20 cellular contexts compared by ENCODE assay signal in the genomic region with DNA sequence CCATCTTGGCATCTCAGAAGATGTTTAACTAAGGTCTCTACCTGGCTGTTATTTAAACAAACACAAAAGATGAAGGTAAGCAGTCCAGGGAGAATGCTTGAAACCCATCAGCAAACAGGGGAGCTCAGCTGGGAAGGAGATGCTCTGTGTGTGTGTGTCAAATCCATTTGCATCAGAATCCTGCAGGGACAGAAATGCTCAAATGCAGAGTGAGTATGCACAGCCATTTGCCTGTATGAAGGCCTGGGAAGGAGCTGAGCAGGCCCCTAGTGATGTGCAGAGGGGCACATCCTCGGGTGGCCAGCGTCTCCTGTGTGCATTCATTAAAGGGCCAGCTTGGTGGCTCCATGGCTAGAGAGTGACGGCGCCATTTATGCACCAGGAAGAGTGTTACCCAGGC. TPM values are rescaled to one million over a fixed set of nuclear protein-coding genes. Genes with fewer than 3 reads are reported as not detected.
"Had no signal": no experiment of that assay in that cellular context is flagged by ENCODE, and none has a peak within 500 bp of the region (broad histone marks: within the 10 kb centered on the region; RNA-seq: fewer than 3 reads in every experiment).

No MANE protein-coding gene starts in this region.

- H3K4me3 ChIP-seq: coronary artery, dorsolateral prefrontal cortex, left ventricle myocardium inferior, lower lobe of right lung, ovary, stomach, thoracic aorta, transverse colon had no signal

- H3K27me3 ChIP-seq: ovary, stomach, transverse colon had no signal

- H3K27ac ChIP-seq: coronary artery, dorsolateral prefrontal cortex, left ventricle myocardium inferior, lower lobe of right lung, ovary, stomach, thoracic aorta, transverse colon had no signal

- H3K27me3 Mint-ChIP-seq: memory B cell had no signal

- ATAC-seq: left cardiac atrium; lower lobe of right lung; natural killer cell treated with Interleukin-12 subunit alpha and Interleukin-12 subunit beta and Interleukin-15 and Interleukin-18, amount 100 ng/mL, for 72 hours had no signal

- H3K4me1 ChIP-seq: stomach, transverse colon had no signal

- H3K27ac Mint-ChIP-seq: memory B cell; mesothelial cell of epicardium; natural killer cell treated with Interleukin-12 subunit alpha and Interleukin-12 subunit beta and Interleukin-15 and Interleukin-18, amount 100 ng/mL, for 72 hours had no signal

- H3K4me1 Mint-ChIP-seq: memory B cell had no signal

- DNase-seq: dorsolateral prefrontal cortex; effector CD8-positive, alpha-beta T cell; foreskin melanocyte; kidney; left cardiac atrium; left ventricle myocardium inferior; lower lobe of right lung; ovary; right cardiac atrium; small intestine; stimulated activated CD4-positive, alpha-beta T cell treated with anti-CD3 and anti-CD28 coated beads, Interleukin-12 subunit alpha, Interleukin-12 subunit beta, amount 100 ng/mL, for 4 hours; stimulated activated naive CD4-positive, alpha-beta T cell; stomach; substantia nigra; transverse colon had no signal

- H3K36me3 ChIP-seq: left ventricle myocardium inferior, lower lobe of right lung, ovary, stomach, thoracic aorta, transverse colon had no signal

- H3K4me3 Mint-ChIP-seq: memory B cell; mesothelial cell of epicardium; natural killer cell treated with Interleukin-12 subunit alpha and Interleukin-12 subunit beta and Interleukin-15 and Interleukin-18, amount 100 ng/mL, for 72 hours had no signal

- H3K36me3 Mint-ChIP-seq: memory B cell; mesothelial cell of epicardium; natural killer cell treated with Interleukin-12 subunit alpha and Interleukin-12 subunit beta and Interleukin-15 and Interleukin-18, amount 100 ng/mL, for 72 hours had no signal

- H3K9me3 Mint-ChIP-seq: memory B cell; mesothelial cell of epicardium; natural killer cell treated with Interleukin-12 subunit alpha and Interleukin-12 subunit beta and Interleukin-15 and Interleukin-18, amount 100 ng/mL, for 72 hours had no signal

- H3K9me3 ChIP-seq: left ventricle myocardium inferior, lower lobe of right lung, ovary, stomach, thoracic aorta, transverse colon had no signal

RNA-seq across cellular contexts. Expression of a gene that starts 34.3 kb away (rescaled TPM):
- total RNA-seq: natural killer cell treated with Interleukin-12 subunit alpha and Interleukin-12 subunit beta and Interleukin-15 and Interleukin-18, amount 100 ng/mL, for 72 hours had no signal
